1 cellular context compared by ENCODE assay signal in the genomic region with DNA sequence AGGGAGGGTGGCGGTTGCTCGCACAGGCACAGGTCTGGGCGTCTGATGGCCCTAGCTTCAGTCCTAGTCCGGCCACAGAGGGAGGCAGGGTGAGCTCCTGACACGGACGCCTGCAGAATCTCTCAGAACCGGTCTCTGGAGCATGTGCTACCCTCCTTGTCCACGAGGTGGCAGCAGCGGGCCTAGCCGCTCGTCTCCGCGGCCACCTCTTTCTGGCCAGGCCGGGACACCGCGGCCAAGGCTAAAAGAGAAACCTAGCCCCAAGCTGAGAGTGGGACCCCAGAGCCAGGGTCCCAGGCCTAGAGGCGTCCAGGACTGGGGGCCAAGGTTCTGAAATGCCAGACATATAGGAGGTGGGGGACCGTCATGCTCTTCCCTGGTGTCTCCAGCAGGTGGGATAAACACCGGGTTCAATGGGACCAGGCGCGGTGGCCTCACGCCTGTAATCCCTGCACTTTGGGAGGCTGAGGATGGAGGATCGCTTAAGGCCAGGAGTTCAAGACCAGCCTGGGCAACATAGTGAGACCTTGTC.
TF ChIP-seq lines count a peak whose summit lies in the region.

No MANE protein-coding gene starts in this region.

TF ChIP-seq in K562, 482 proteins besides CTCF, POLR2A, EP300 and RAD21 (continued from another document and continues in another):
- TF ChIP-seq RBM14 (IDR thresholded peaks at IDR 0.05; ENCODE audit: borderline replicate concordance, insufficient read depth, low read depth, low read length) (no peak), SRSF3 (IDR thresholded peaks at IDR 0.05; ENCODE audit: insufficient read depth, low read length) (no peak), ZNF384 (IDR thresholded peaks at IDR 0.05; ENCODE audit: low read depth, low read length) (0 out of 2 replicates have a peak, but pooled peaks have one; percentile 51), ZNF584 (CRISPR knock-in tag; IDR thresholded peaks at IDR 0.05; ENCODE audit: low read depth) (no peak), TCFL5 (CRISPR knock-in tag; conservative IDR thresholded peaks at IDR 0.05) (no peak), DPF2 (IDR thresholded peaks at IDR 0.05) (no peak), SLC30A9 (CRISPR knock-in tag; IDR thresholded peaks at IDR 0.05) (no peak), MTF1 (CRISPR knock-in tag; IDR thresholded peaks at IDR 0.05; ENCODE audit: borderline replicate concordance) (no peak), ZNF165 (CRISPR knock-in tag; IDR thresholded peaks at IDR 0.05; ENCODE audit: borderline replicate concordance) (no peak), NR4A1 (CRISPR knock-in tag; IDR thresholded peaks at IDR 0.05) (no peak), NR4A1 (tag; IDR thresholded peaks at IDR 0.05) (peak; percentile 35; the same call in 1 of the 2 replicates), HDAC2 (IDR thresholded peaks at IDR 0.05) (no peak), NFIX (CRISPR knock-in tag; IDR thresholded peaks at IDR 0.05; ENCODE audit: low read depth) (no peak), TRIM28 (IDR thresholded peaks at IDR 0.05) (no peak), POLR3G (IDR thresholded peaks at IDR 0.05; ENCODE audit: extremely low read depth, insufficient read length, insufficient replicate concordance) (no peak), PHF8 (IDR thresholded peaks at IDR 0.05; ENCODE audit: borderline replicate concordance, low read length) (no peak; the same call in 1 of the 2 replicates), PTRF (tag; IDR thresholded peaks at IDR 0.05) (no peak), CSDE1 (IDR thresholded peaks at IDR 0.05) (no peak), CBX2 (IDR thresholded peaks at IDR 0.05; ENCODE audit: insufficient read depth, low read length, poor library complexity, severe bottlenecking) (no peak), ZC3H11A (IDR thresholded peaks at IDR 0.05; ENCODE audit: low read depth, low read length) (peak; percentile 33; the same call in 1 of the 2 replicates), FOXA1 (IDR thresholded peaks at IDR 0.05; ENCODE audit: borderline replicate concordance) (no peak), ZNF263 (CRISPR knock-in tag; IDR thresholded peaks at IDR 0.05; ENCODE audit: borderline replicate concordance) (no peak), NFATC3 (IDR thresholded peaks at IDR 0.05) (no peak), ZNF57 (CRISPR knock-in tag; IDR thresholded peaks at IDR 0.05) (no peak), MCM7 (IDR thresholded peaks at IDR 0.05) (no peak), HMG20A (CRISPR knock-in tag; conservative IDR thresholded peaks at IDR 0.05) (no peak), HSF4 (CRISPR knock-in tag; IDR thresholded peaks at IDR 0.05; ENCODE audit: borderline replicate concordance) (no peak), CBFB (CRISPR knock-in tag; IDR thresholded peaks at IDR 0.05) (no peak)
- TF ChIP-seq, protein P1, sequence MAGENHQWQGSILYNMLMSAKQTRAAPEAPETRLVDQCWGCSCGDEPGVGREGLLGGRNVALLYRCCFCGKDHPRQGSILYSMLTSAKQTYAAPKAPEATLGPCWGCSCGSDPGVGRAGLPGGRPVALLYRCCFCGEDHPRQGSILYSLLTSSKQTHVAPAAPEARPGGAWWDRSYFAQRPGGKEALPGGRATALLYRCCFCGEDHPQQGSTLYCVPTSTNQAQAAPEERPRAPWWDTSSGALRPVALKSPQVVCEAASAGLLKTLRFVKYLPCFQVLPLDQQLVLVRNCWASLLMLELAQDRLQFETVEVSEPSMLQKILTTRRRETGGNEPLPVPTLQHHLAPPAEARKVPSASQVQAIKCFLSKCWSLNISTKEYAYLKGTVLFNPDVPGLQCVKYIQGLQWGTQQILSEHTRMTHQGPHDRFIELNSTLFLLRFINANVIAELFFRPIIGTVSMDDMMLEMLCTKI (IDR thresholded peaks at IDR 0.05; ENCODE audit: partially characterized antibody), result no peak
- TF ChIP-seq, protein P2, sequence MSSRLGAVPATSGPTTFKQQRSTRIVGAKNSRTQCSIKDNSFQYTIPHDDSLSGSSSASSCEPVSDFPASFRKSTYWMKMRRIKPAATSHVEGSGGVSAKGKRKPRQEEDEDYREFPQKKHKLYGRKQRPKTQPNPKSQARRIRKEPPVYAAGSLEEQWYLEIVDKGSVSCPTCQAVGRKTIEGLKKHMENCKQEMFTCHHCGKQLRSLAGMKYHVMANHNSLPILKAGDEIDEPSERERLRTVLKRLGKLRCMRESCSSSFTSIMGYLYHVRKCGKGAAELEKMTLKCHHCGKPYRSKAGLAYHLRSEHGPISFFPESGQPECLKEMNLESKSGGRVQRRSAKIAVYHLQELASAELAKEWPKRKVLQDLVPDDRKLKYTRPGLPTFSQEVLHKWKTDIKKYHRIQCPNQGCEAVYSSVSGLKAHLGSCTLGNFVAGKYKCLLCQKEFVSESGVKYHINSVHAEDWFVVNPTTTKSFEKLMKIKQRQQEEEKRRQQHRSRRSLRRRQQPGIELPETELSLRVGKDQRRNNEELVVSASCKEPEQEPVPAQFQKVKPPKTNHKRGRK (tag; IDR thresholded peaks at IDR 0.05), result no peak
- TF ChIP-seq, protein P3, sequence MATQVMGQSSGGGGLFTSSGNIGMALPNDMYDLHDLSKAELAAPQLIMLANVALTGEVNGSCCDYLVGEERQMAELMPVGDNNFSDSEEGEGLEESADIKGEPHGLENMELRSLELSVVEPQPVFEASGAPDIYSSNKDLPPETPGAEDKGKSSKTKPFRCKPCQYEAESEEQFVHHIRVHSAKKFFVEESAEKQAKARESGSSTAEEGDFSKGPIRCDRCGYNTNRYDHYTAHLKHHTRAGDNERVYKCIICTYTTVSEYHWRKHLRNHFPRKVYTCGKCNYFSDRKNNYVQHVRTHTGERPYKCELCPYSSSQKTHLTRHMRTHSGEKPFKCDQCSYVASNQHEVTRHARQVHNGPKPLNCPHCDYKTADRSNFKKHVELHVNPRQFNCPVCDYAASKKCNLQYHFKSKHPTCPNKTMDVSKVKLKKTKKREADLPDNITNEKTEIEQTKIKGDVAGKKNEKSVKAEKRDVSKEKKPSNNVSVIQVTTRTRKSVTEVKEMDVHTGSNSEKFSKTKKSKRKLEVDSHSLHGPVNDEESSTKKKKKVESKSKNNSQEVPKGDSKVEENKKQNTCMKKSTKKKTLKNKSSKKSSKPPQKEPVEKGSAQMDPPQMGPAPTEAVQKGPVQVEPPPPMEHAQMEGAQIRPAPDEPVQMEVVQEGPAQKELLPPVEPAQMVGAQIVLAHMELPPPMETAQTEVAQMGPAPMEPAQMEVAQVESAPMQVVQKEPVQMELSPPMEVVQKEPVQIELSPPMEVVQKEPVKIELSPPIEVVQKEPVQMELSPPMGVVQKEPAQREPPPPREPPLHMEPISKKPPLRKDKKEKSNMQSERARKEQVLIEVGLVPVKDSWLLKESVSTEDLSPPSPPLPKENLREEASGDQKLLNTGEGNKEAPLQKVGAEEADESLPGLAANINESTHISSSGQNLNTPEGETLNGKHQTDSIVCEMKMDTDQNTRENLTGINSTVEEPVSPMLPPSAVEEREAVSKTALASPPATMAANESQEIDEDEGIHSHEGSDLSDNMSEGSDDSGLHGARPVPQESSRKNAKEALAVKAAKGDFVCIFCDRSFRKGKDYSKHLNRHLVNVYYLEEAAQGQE (CRISPR knock-in tag; IDR thresholded peaks at IDR 0.05; ENCODE audit: low read depth), result 0 out of 2 replicates have a peak, but pooled peaks have one; percentile 65
- TF ChIP-seq, protein P4, sequence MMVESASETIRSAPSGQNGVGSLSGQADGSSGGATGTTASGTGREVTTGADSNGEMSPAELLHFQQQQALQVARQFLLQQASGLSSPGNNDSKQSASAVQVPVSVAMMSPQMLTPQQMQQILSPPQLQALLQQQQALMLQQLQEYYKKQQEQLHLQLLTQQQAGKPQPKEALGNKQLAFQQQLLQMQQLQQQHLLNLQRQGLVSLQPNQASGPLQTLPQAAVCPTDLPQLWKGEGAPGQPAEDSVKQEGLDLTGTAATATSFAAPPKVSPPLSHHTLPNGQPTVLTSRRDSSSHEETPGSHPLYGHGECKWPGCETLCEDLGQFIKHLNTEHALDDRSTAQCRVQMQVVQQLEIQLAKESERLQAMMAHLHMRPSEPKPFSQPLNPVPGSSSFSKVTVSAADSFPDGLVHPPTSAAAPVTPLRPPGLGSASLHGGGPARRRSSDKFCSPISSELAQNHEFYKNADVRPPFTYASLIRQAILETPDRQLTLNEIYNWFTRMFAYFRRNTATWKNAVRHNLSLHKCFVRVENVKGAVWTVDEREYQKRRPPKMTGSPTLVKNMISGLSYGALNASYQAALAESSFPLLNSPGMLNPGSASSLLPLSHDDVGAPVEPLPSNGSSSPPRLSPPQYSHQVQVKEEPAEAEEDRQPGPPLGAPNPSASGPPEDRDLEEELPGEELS (CRISPR knock-in tag; IDR thresholded peaks at IDR 0.05; ENCODE audit: borderline replicate concordance), result no peak
- TF ChIP-seq, protein P5, sequence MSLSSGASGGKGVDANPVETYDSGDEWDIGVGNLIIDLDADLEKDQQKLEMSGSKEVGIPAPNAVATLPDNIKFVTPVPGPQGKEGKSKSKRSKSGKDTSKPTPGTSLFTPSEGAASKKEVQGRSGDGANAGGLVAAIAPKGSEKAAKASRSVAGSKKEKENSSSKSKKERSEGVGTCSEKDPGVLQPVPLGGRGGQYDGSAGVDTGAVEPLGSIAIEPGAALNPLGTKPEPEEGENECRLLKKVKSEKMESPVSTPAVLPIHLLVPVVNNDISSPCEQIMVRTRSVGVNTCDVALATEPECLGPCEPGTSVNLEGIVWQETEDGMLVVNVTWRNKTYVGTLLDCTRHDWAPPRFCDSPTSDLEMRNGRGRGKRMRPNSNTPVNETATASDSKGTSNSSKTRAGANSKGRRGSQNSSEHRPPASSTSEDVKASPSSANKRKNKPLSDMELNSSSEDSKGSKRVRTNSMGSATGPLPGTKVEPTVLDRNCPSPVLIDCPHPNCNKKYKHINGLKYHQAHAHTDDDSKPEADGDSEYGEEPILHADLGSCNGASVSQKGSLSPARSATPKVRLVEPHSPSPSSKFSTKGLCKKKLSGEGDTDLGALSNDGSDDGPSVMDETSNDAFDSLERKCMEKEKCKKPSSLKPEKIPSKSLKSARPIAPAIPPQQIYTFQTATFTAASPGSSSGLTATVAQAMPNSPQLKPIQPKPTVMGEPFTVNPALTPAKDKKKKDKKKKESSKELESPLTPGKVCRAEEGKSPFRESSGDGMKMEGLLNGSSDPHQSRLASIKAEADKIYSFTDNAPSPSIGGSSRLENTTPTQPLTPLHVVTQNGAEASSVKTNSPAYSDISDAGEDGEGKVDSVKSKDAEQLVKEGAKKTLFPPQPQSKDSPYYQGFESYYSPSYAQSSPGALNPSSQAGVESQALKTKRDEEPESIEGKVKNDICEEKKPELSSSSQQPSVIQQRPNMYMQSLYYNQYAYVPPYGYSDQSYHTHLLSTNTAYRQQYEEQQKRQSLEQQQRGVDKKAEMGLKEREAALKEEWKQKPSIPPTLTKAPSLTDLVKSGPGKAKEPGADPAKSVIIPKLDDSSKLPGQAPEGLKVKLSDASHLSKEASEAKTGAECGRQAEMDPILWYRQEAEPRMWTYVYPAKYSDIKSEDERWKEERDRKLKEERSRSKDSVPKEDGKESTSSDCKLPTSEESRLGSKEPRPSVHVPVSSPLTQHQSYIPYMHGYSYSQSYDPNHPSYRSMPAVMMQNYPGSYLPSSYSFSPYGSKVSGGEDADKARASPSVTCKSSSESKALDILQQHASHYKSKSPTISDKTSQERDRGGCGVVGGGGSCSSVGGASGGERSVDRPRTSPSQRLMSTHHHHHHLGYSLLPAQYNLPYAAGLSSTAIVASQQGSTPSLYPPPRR (CRISPR knock-in tag; IDR thresholded peaks at IDR 0.05; ENCODE audit: borderline replicate concordance), result no peak
- TF ChIP-seq, protein P6, sequence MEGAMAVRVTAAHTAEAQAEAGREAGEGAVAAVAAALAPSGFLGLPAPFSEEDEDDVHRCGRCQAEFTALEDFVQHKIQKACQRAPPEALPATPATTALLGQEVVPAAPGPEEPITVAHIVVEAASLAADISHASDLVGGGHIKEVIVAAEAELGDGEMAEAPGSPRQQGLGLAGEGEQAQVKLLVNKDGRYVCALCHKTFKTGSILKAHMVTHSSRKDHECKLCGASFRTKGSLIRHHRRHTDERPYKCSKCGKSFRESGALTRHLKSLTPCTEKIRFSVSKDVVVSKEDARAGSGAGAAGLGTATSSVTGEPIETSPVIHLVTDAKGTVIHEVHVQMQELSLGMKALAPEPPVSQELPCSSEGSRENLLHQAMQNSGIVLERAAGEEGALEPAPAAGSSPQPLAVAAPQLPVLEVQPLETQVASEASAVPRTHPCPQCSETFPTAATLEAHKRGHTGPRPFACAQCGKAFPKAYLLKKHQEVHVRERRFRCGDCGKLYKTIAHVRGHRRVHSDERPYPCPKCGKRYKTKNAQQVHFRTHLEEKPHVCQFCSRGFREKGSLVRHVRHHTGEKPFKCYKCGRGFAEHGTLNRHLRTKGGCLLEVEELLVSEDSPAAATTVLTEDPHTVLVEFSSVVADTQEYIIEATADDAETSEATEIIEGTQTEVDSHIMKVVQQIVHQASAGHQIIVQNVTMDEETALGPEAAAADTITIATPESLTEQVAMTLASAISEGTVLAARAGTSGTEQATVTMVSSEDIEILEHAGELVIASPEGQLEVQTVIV (CRISPR knock-in tag; IDR thresholded peaks at IDR 0.05; ENCODE audit: borderline replicate concordance), result no peak
- TF ChIP-seq, protein P7, sequence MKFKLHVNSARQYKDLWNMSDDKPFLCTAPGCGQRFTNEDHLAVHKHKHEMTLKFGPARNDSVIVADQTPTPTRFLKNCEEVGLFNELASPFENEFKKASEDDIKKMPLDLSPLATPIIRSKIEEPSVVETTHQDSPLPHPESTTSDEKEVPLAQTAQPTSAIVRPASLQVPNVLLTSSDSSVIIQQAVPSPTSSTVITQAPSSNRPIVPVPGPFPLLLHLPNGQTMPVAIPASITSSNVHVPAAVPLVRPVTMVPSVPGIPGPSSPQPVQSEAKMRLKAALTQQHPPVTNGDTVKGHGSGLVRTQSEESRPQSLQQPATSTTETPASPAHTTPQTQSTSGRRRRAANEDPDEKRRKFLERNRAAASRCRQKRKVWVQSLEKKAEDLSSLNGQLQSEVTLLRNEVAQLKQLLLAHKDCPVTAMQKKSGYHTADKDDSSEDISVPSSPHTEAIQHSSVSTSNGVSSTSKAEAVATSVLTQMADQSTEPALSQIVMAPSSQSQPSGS (CRISPR knock-in tag; IDR thresholded peaks at IDR 0.05), result no peak
- TF ChIP-seq, protein P8, sequence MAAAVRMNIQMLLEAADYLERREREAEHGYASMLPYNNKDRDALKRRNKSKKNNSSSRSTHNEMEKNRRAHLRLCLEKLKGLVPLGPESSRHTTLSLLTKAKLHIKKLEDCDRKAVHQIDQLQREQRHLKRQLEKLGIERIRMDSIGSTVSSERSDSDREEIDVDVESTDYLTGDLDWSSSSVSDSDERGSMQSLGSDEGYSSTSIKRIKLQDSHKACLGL (CRISPR knock-in tag; IDR thresholded peaks at IDR 0.05; ENCODE audit: borderline replicate concordance, poor library complexity, severe bottlenecking), result no peak
